Comparison of ENCODE assay signal across 14 cellular contexts in the genomic region with DNA sequence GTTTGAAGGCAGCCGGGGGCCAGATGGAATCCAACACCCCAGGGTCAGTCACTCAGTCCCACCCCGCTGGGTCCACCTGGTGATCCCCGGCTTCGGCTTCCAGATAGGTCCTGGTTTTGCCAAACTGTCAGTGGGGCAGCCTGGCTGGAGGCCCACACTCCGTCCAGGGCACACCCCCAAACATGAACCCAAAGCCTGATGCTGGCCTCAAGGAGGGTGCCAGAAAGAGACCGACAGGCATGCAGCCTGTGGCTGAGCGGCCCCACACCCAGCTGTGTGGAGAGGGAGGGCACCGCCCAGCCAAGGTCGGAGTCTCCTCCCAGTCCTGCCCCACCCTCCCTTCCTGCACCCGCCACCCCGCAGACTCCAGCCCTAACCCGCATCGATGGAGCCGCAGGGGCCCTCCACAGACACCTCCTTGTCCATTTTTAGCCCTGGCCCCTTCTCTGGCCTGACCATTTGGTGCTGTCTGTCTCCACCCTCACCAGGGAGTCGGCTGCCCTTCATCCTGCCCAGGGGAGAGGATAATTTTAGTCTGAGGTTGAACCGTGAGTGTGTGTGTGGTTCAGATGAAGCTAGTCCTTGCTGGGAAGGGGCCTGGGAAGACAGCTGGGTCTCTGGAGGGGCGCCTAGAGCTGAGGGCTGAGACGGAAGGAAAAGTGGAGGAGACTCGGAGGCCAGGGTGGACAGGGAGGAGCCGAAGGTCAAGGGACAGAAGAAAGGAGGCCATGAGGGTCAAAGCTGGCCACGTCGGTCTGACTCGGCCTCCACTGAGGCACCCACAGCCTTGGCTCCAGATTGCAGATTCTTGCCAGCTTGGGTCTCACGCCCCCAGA. TPM values are rescaled to one million over a fixed set of nuclear protein-coding genes. Genes with fewer than 3 reads are reported as not detected.
DNase-seq lines count a peak whose midpoint lies in the region; ATAC-seq and TF ChIP-seq lines count a peak whose summit lies in the region.
"Had no signal": no experiment of that assay in that cellular context is flagged by ENCODE, and none has a peak within 500 bp of the region (broad histone marks: within the 10 kb centered on the region; RNA-seq: fewer than 3 reads in every experiment).

No MANE protein-coding gene starts in this region.

- intact Hi-C loops in transverse colon (cut with DNase I; ENCODE audit: low total_unique reads), result no loop called here

- peaks cover 5% of the 10 kb centered on the region for H3K4me1 Mint-ChIP-seq in activated naive CD8-positive, alpha-beta T cell treated with anti-CD3 and anti-CD28 coated beads, Interleukin-2, amount 10 ng/mL, durations not matched to agents 7 days and 5 days
- peaks cover 3% of the 10 kb centered on the region for H3K4me1 Mint-ChIP-seq in activated naive CD8-positive, alpha-beta T cell treated with anti-CD3 and anti-CD28 coated beads, Interleukin-2, amount 50 U/mL, for 24 hours

- TF ChIP-seq CTCF in transverse colon (IDR thresholded peaks at IDR 0.05), result no peak

- H3K9me3 ChIP-seq in mesodermal cell (ENCODE audit: control insufficient read depth, low read length), result no peaks in the 10 kb centered on the region
- no peaks in the 10 kb centered on the region for H3K9me3 ChIP-seq in transverse colon
- H3K9me3 ChIP-seq: A549, thoracic aorta had no signal

- POLR2A ChIA-PET in activated naive CD8-positive, alpha-beta T cell treated with anti-CD3 and anti-CD28 coated beads, Interleukin-2, amount 10 ng/mL, durations not matched to agents 7 days and 5 days (lab: Charles Lee), result no interaction called here

- peaks cover 12% of the 10 kb centered on the region for H3K36me3 Mint-ChIP-seq in activated naive CD8-positive, alpha-beta T cell treated with anti-CD3 and anti-CD28 coated beads, Interleukin-2, amount 10 ng/mL, durations not matched to agents 7 days and 5 days
- H3K36me3 Mint-ChIP-seq in activated naive CD8-positive, alpha-beta T cell treated with anti-CD3 and anti-CD28 coated beads, Interleukin-2, amount 50 U/mL, for 24 hours (ENCODE audit: low read depth), result peaks cover 2% of the 10 kb centered on the region

- 89 to 91% methylated on average over 17 to 20 of the region's 24 CpGs for WGBS in mesodermal cell (ENCODE audit: insufficient coverage in 2 of 2), 2 experiments
- 64% methylated on average over 20 of the region's 24 CpGs; no CpG with 5 or more reads in 1 of the 2 donors for WGBS in transverse colon (ENCODE audit: low coverage in 1 of 2), 2 donors

- H3K4me3 ChIP-seq in mesodermal cell (ENCODE audit: extremely low read depth, insufficient read depth, low read length, poor library complexity, severe bottlenecking), result no peak overlapping the region
- H3K4me3 ChIP-seq in transverse colon, result no peak overlapping the region
- H3K4me3 ChIP-seq: A549, thoracic aorta had no signal

- no peaks in the 10 kb centered on the region for H3K27me3 Mint-ChIP-seq in activated naive CD8-positive, alpha-beta T cell treated with anti-CD3 and anti-CD28 coated beads, Interleukin-2, amount 10 ng/mL, durations not matched to agents 7 days and 5 days
- H3K27me3 Mint-ChIP-seq in activated naive CD8-positive, alpha-beta T cell treated with anti-CD3 and anti-CD28 coated beads, Interleukin-2, amount 50 U/mL, for 24 hours, result no peaks in the 10 kb centered on the region
- H3K27me3 Mint-ChIP-seq: activated CD4-positive, alpha-beta T cell treated with anti-CD3 and anti-CD28 coated beads, Interleukin-2, amount 10 ng/mL, durations not matched to agents 7 days and 5 days had no signal

- DNase-seq in activated naive CD8-positive, alpha-beta T cell treated with anti-CD3 and anti-CD28 coated beads, Interleukin-2, amount 10 ng/mL, durations not matched to agents 7 days and 5 days, result no peak
- DNase-seq in activated naive CD8-positive, alpha-beta T cell treated with anti-CD3 and anti-CD28 coated beads, Interleukin-2, amount 50 U/mL, for 24 hours, result no peak
- peak; percentile 71 for DNase-seq in transverse colon
- DNase-seq in activated CD8-positive, alpha-beta memory T cell treated with anti-CD3 and anti-CD28 coated beads, Interleukin-2, amount 50 U/mL, for 48 hours, result no peak
- DNase-seq: activated CD4-positive, alpha-beta T cell treated with anti-CD3 and anti-CD28 coated beads, Interleukin-2, amount 10 ng/mL, durations not matched to agents 7 days and 5 days; activated effector memory CD4-positive, alpha-beta T cell treated with Interleukin-2 at 50 U/mL for 16 hours; NCI-H2029 treated with DMSO at 0.1 percent for 48 hours; SW 1271 had no signal

- H3K27me3 ChIP-seq in transverse colon, result no peaks in the 10 kb centered on the region

- no peak overlapping the region for H3K4me3 Mint-ChIP-seq in activated naive CD8-positive, alpha-beta T cell treated with anti-CD3 and anti-CD28 coated beads, Interleukin-2, amount 10 ng/mL, durations not matched to agents 7 days and 5 days
- no peak overlapping the region for H3K4me3 Mint-ChIP-seq in activated naive CD8-positive, alpha-beta T cell treated with anti-CD3 and anti-CD28 coated beads, Interleukin-2, amount 50 U/mL, for 24 hours
- H3K4me3 Mint-ChIP-seq: activated CD4-positive, alpha-beta T cell treated with anti-CD3 and anti-CD28 coated beads, Interleukin-2, amount 10 ng/mL, durations not matched to agents 7 days and 5 days had no signal

- H3K36me3 ChIP-seq in mesodermal cell (ENCODE audit: control insufficient read depth, insufficient read depth, low read length), result peaks cover 38% of the 10 kb centered on the region
- H3K36me3 ChIP-seq in transverse colon, result no peaks in the 10 kb centered on the region

- H3K27ac Mint-ChIP-seq in activated naive CD8-positive, alpha-beta T cell treated with anti-CD3 and anti-CD28 coated beads, Interleukin-2, amount 10 ng/mL, durations not matched to agents 7 days and 5 days, result peak overlapping the region; percentile 42
- H3K27ac Mint-ChIP-seq in activated naive CD8-positive, alpha-beta T cell treated with anti-CD3 and anti-CD28 coated beads, Interleukin-2, amount 50 U/mL, for 24 hours, result no peak overlapping the region
- H3K27ac Mint-ChIP-seq: activated CD4-positive, alpha-beta T cell treated with anti-CD3 and anti-CD28 coated beads, Interleukin-2, amount 10 ng/mL, durations not matched to agents 7 days and 5 days had no signal

- no peak for ATAC-seq in activated naive CD8-positive, alpha-beta T cell treated with anti-CD3 and anti-CD28 coated beads, Interleukin-2, amount 10 ng/mL, durations not matched to agents 7 days and 5 days (ENCODE audit: low read depth)
- no peak for ATAC-seq in activated naive CD8-positive, alpha-beta T cell treated with anti-CD3 and anti-CD28 coated beads, Interleukin-2, amount 50 U/mL, for 24 hours
- ATAC-seq in esophagus mucosa (peak; percentile 32), GM18870 (IDR thresholded peaks at IDR 0.05; ENCODE audit: unreplicated experiment) (no peak), HG03432 (IDR thresholded peaks at IDR 0.05; ENCODE audit: unreplicated experiment) (no peak)
- ATAC-seq: A549 had no signal

- in situ Hi-C loops in transverse colon (cut with MboI; ENCODE audit: low pct_ligation_motif_present in 1 of 4, low pct_unique_long_range_greater_than_20kb in 1 of 4, low sequenced_read_pairs in 3 of 4), result no loop called here

- no peak for TF ChIP-seq EP300 in transverse colon (IDR thresholded peaks at IDR 0.05; ENCODE audit: low read depth)

- TF ChIP-seq POLR2A in transverse colon (IDR thresholded peaks at IDR 0.05), result no peak

- H3K4me1 ChIP-seq in mesodermal cell (ENCODE audit: control insufficient read depth, insufficient read depth, low read length, poor library complexity, severe bottlenecking) (peaks cover 20% of the 10 kb centered on the region), transverse colon (peaks cover 0 to 14% (median 9%) of the 10 kb centered on the region in 4 donors)
- H3K4me1 ChIP-seq: A549 had no signal

- H3K27ac ChIP-seq in mesodermal cell (ENCODE audit: low read depth, low read length, severe bottlenecking) (peak overlapping the region; percentile 16), transverse colon (peak overlapping the region in 2 of 4 donors; percentile 5 to 32)
- H3K27ac ChIP-seq: A549 had no signal

- no peaks in the 10 kb centered on the region for H3K9me3 Mint-ChIP-seq in activated naive CD8-positive, alpha-beta T cell treated with anti-CD3 and anti-CD28 coated beads, Interleukin-2, amount 10 ng/mL, durations not matched to agents 7 days and 5 days
- no peaks in the 10 kb centered on the region for H3K9me3 Mint-ChIP-seq in activated naive CD8-positive, alpha-beta T cell treated with anti-CD3 and anti-CD28 coated beads, Interleukin-2, amount 50 U/mL, for 24 hours
- H3K9me3 Mint-ChIP-seq: activated CD4-positive, alpha-beta T cell treated with anti-CD3 and anti-CD28 coated beads, Interleukin-2, amount 10 ng/mL, durations not matched to agents 7 days and 5 days had no signal

RNA-seq across cellular contexts. Expression of a gene that starts 23.1 kb away (rescaled TPM):
- 100 to 1,000 TPM; 136 to 166 TPM for total RNA-seq in activated naive CD8-positive, alpha-beta T cell treated with anti-CD3 and anti-CD28 coated beads, Interleukin-2, amount 10 ng/mL, durations not matched to agents 7 days and 5 days
- 42.6 TPM for total RNA-seq in esophagus mucosa
- polyA plus RNA-seq in mesodermal cell (2013, experiment 1 of 2), result 28.8 TPM
- 20.7 TPM for polyA plus RNA-seq in mesodermal cell (2013, experiment 2 of 2)
- total RNA-seq in transverse colon, result 10 to 100 TPM; 19.1 to 74.1 (median 21.3) TPM
